In genomic region chr6:112979830-112980229, GRCh38 we compare ENCODE assay signal across 12 cellular contexts.
DNase-seq lines count a peak whose midpoint lies in the region; ATAC-seq, FAIRE-seq and TF ChIP-seq lines count a peak whose summit lies in the region.
"Had no signal": no experiment of that assay in that cellular context is flagged by ENCODE, and none has a peak within 500 bp of the region (broad histone marks: within the 10 kb centered on the region; RNA-seq: fewer than 3 reads in every experiment).

No MANE protein-coding gene starts in this region.

- whole genome bisulfite sequencing in mammary epithelial cell (ENCODE audit: low coverage, missing lambda C conversion rate) = 5% methylated on average over 5 of the region's 5 CpGs

- peak; percentile 80 for FAIRE-seq in HTR-8/SVneo (lab: Jason Lieb, UNC)

- H3K79me2 ChIP-seq in mammary epithelial cell (ENCODE audit: insufficient read depth, low read length) = no peaks in the 10 kb centered on the region

- intact Hi-C loops in mammary epithelial cell (cut with micrococcal nuclease) = no loop called here

- TF ChIP-seq CTCF in mammary epithelial cell (conservative IDR thresholded peaks at IDR 0.05 in 1 of 2, IDR thresholded peaks at IDR 0.05 in 1 of 2; ENCODE audit: extremely low read depth in 1 of 2, insufficient read depth in 1 of 2, low read depth in 1 of 2, low read length in 2 of 2) = no peak

- no peak overlapping the region for H3K9ac ChIP-seq in mammary epithelial cell (ENCODE audit: insufficient read depth, low read length)

- BruUV-seq in mammary epithelial cell (replicated peaks; lab: Mats Ljungman, UMichigan) = no TSS peak

- H2AFZ ChIP-seq in mammary epithelial cell (ENCODE audit: low read depth, low read length) = peak overlapping the region; percentile 28

- H3K4me2 ChIP-seq in mammary epithelial cell (ENCODE audit: insufficient read depth, low read depth, low read length) = peak overlapping the region; percentile 30

- CTCF ChIA-PET in mammary epithelial cell (lab: Charles Lee; ENCODE audit: low non-redundant PET) = no interaction called here

- H3K36me3 ChIP-seq in mammary epithelial cell (ENCODE audit: insufficient read depth, low read length) = no peaks in the 10 kb centered on the region
- no peaks in the 10 kb centered on the region for H3K36me3 ChIP-seq in MG63
- H3K36me3 ChIP-seq: sigmoid colon had no signal

- peaks cover 5% of the 10 kb centered on the region for H3K4me1 ChIP-seq in mammary epithelial cell (ENCODE audit: insufficient read depth, low read length)
- H3K4me1 ChIP-seq: sigmoid colon had no signal

- in situ Hi-C loops in mammary epithelial cell (cut with MboI; ENCODE audit: low sequenced_read_pairs in 2 of 2) = no loop called here

- peak; percentile 41 for ATAC-seq in left lobe of liver
- no peak for ATAC-seq in HG03097 (IDR thresholded peaks at IDR 0.05; ENCODE audit: low FRiP score, unreplicated experiment)
- ATAC-seq in GM19463 (IDR thresholded peaks at IDR 0.05; ENCODE audit: unreplicated experiment) = no peak

- no peaks in the 10 kb centered on the region for H3K27me3 ChIP-seq in mammary epithelial cell (ENCODE audit: insufficient read depth, low read length)
- no peaks in the 10 kb centered on the region for H3K27me3 ChIP-seq in MG63
- H3K27me3 ChIP-seq: sigmoid colon had no signal

- no peaks in the 10 kb centered on the region for H4K20me1 ChIP-seq in mammary epithelial cell (ENCODE audit: insufficient read depth, low read length)

- H3K4me3 ChIP-seq in mammary epithelial cell (replicated peaks in 1 of 3; ENCODE audit: insufficient read depth in 1 of 3, low read depth in 2 of 3, low read length in 3 of 3) (no peak overlapping the region), MG63 (no peak overlapping the region)
- H3K4me3 ChIP-seq: sigmoid colon had no signal

- DNase-seq in AG20443 (ENCODE audit: low spot score) = peak; percentile 18
- DNase-seq in HTR-8/SVneo (ENCODE audit: insufficient read length, low spot score) = peak; percentile 32
- DNase-seq in mammary epithelial cell = peak; percentile 1
- DNase-seq in left lobe of liver (ENCODE audit: low spot score) = no peak
- DNase-seq in MG63 = no peak
- DNase-seq in NCI-H526 (lab: John Stamatoyannopoulos, UW) = no peak
- DNase-seq: activated CD4-positive, alpha-beta T cell treated with anti-CD3 and anti-CD28 coated beads, Interleukin-2, amount 10 ng/mL, durations not matched to agents 7 days and 5 days; CD4-positive, alpha-beta memory T cell; NCI-H1694; sigmoid colon had no signal

- H3K9me3 ChIP-seq in mammary epithelial cell (replicated peaks; ENCODE audit: insufficient read depth, low read length) (no peaks in the 10 kb centered on the region), MG63 (no peaks in the 10 kb centered on the region)
- H3K9me3 ChIP-seq: sigmoid colon had no signal

- H3K27ac ChIP-seq in mammary epithelial cell (ENCODE audit: insufficient read depth, low read depth, low read length) = no peak overlapping the region
- H3K27ac ChIP-seq: sigmoid colon had no signal

- dilution Hi-C loops in mammary epithelial cell (cut with HindIII; ENCODE audit: low sequenced_read_pairs) = no loop called here

Comparison
In these comparisons a context has a peak if more than half of its experiments do, and no peak if none do; other contexts are left out.
1. DNase-seq: peak in AG20443 (single experiment), HTR-8/SVneo (single experiment) and mammary epithelial cell (single experiment); none in left lobe of liver (single experiment), MG63 (single experiment) and NCI-H526 (0 of 2).